21 cellular contexts compared by ENCODE assay signal in the genomic region with DNA sequence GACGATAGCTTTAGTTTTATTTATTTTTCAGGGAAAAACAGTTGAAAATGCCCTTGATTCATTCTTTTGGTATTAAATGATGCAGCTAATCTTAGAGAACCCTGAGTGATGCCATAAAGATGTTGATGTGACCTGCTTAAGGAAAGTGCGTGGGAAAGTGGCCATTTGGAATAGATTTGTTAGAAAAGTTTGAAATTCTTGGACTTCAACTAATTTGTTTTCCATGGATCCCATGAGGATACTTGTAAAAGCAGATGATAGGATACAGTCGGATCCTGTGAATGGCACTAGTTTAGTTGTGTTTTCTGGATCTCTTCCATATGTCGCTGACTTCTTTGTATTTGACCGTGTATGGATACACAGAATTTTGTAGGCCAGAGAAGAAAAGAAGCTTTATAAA.
DNase-seq lines count a peak whose midpoint lies in the region; ATAC-seq and TF ChIP-seq lines count a peak whose summit lies in the region.
"Had no signal": no experiment of that assay in that cellular context is flagged by ENCODE, and none has a peak within 500 bp of the region (broad histone marks: within the 10 kb centered on the region; RNA-seq: fewer than 3 reads in every experiment).

No MANE protein-coding gene starts in this region.

- H3K9me3 ChIP-seq in GM23248 (ENCODE audit: low read depth): no peaks in the 10 kb centered on the region
- no peaks in the 10 kb centered on the region for H3K9me3 ChIP-seq in left ventricle myocardium inferior (replicated peaks)
- H3K9me3 ChIP-seq in PC-9 (ENCODE audit: insufficient read depth, low read depth): no peaks in the 10 kb centered on the region
- H3K9me3 ChIP-seq: ascending aorta, pancreas, Peyer's patch, SK-N-SH, tibial nerve had no signal

- POLR2A ChIA-PET in PC-9 (lab: Charles Lee; ENCODE audit: unreplicated experiment): no interaction called here

- CTCF ChIA-PET in PC-9 (lab: Charles Lee): no interaction called here

- in situ Hi-C loops in GM23248 (cut with MboI): no loop called here

- WGBS in GM23248 (ENCODE audit: low coverage in 1 of 2, low lambda C conversion rate in 2 of 2, missing lambda C conversion rate in 2 of 2), 2 experiments: 93 to 94% methylated on average over 5 of the region's 5 CpGs

- H3K4me3 Mint-ChIP-seq in stimulated activated effector memory CD8-positive, alpha-beta T cell treated with anti-CD3 and anti-CD28 coated beads, Interleukin-12 subunit alpha, Interleukin-12 subunit beta, amount 100 ng/mL, for 72 hours: no peak overlapping the region
- no peak overlapping the region for H3K4me3 Mint-ChIP-seq in activated T-helper 1 cell treated with anti-CD3 and anti-CD28 coated beads, Interleukin-12 subunit alpha, Interleukin-12 subunit beta, Interleukin-2, Interleukin-4 antibody, amounts not matched to agents 30 ng/mL and 10 ng/mL and 1 ng/mL, durations not matched to agents 14 hours and 24 hours and 36 hours
- H3K4me3 Mint-ChIP-seq: activated CD4-positive, alpha-beta T cell treated with anti-CD3 and anti-CD28 coated beads for 36 hours had no signal

- peaks cover 81% of the 10 kb centered on the region for H3K36me3 Mint-ChIP-seq in stimulated activated effector memory CD8-positive, alpha-beta T cell treated with anti-CD3 and anti-CD28 coated beads, Interleukin-12 subunit alpha, Interleukin-12 subunit beta, amount 100 ng/mL, for 72 hours
- H3K36me3 Mint-ChIP-seq in activated T-helper 1 cell treated with anti-CD3 and anti-CD28 coated beads, Interleukin-12 subunit alpha, Interleukin-12 subunit beta, Interleukin-2, Interleukin-4 antibody, amounts not matched to agents 30 ng/mL and 10 ng/mL and 1 ng/mL, durations not matched to agents 14 hours and 24 hours and 36 hours (ENCODE audit: low read depth): peaks cover 24% of the 10 kb centered on the region

- no TSS peak for BruUV-seq in PC-9 (replicated peaks; lab: Mats Ljungman, UMichigan)

- no peak overlapping the region for H2AFZ ChIP-seq in GM23248
- no peak overlapping the region for H2AFZ ChIP-seq in PC-9

- no peak overlapping the region for H3K4me3 ChIP-seq in GM23248
- no peak overlapping the region for H3K4me3 ChIP-seq in left ventricle myocardium inferior
- no peak overlapping the region for H3K4me3 ChIP-seq in PC-9
- H3K4me3 ChIP-seq: ascending aorta, pancreas, Peyer's patch, smooth muscle cell, tibial nerve had no signal

- H3K36me3 ChIP-seq in GM23248 (ENCODE audit: low read depth) (peaks cover 40% of the 10 kb centered on the region), left ventricle myocardium inferior (peaks cover 11% of the 10 kb centered on the region), PC-9 (ENCODE audit: low read depth) (peaks cover 22% of the 10 kb centered on the region; the same call in 1 of the 2 replicates)

- H3K27ac ChIP-seq in GM23248 (no peak overlapping the region), left ventricle myocardium inferior (replicated peaks) (peak overlapping the region; percentile 63), PC-9 (no peak overlapping the region)
- H3K27ac ChIP-seq: KMS-11, pancreas, Peyer's patch had no signal

- H3K9ac ChIP-seq in GM23248: no peak overlapping the region
- H3K9ac ChIP-seq: KMS-11, SK-N-SH had no signal

- intact Hi-C loops in left ventricle myocardium inferior (cut with micrococcal nuclease): loop anchor here (10.0 kb wide), 1 partner anchor 55 kb away; no protein-coding TSS in a partner anchor
- intact Hi-C loops in PC-9 (cut with micrococcal nuclease; ENCODE audit: unreplicated experiment): no loop called here
- intact Hi-C loops in activated T-helper 1 cell treated with anti-CD3 and anti-CD28 coated beads, Interleukin-12 subunit alpha, Interleukin-12 subunit beta, Interleukin-2, Interleukin-4 antibody, amounts not matched to agents 30 ng/mL and 10 ng/mL and 1 ng/mL, durations not matched to agents 14 hours and 24 hours and 36 hours (cut with micrococcal nuclease): loop anchor here (5.0 kb wide), 1 partner anchor 68 kb away; the partner anchor contains the start of gene SEPTIN7

- no peak overlapping the region for H3K4me2 ChIP-seq in GM23248 (ENCODE audit: unreplicated experiment)
- H3K4me2 ChIP-seq in PC-9: no peak overlapping the region
- H3K4me2 ChIP-seq: KMS-11, SK-N-SH, smooth muscle cell had no signal

- no peaks in the 10 kb centered on the region for H3K9me3 Mint-ChIP-seq in stimulated activated effector memory CD8-positive, alpha-beta T cell treated with anti-CD3 and anti-CD28 coated beads, Interleukin-12 subunit alpha, Interleukin-12 subunit beta, amount 100 ng/mL, for 72 hours
- no peaks in the 10 kb centered on the region for H3K9me3 Mint-ChIP-seq in activated T-helper 1 cell treated with anti-CD3 and anti-CD28 coated beads, Interleukin-12 subunit alpha, Interleukin-12 subunit beta, Interleukin-2, Interleukin-4 antibody, amounts not matched to agents 30 ng/mL and 10 ng/mL and 1 ng/mL, durations not matched to agents 14 hours and 24 hours and 36 hours

- peaks cover 95% of the 10 kb centered on the region for H3K79me2 ChIP-seq in GM23248 (ENCODE audit: insufficient read depth)
- H3K79me2 ChIP-seq in PC-9 (ENCODE audit: low read depth): no peaks in the 10 kb centered on the region

- peaks cover 9% of the 10 kb centered on the region for H3K4me1 ChIP-seq in GM23248 (ENCODE audit: insufficient read depth)
- H3K4me1 ChIP-seq in left ventricle myocardium inferior: peaks cover 69% of the 10 kb centered on the region
- no peaks in the 10 kb centered on the region for H3K4me1 ChIP-seq in PC-9 (replicated peaks; ENCODE audit: insufficient read depth)

- H3K27ac Mint-ChIP-seq in stimulated activated effector memory CD8-positive, alpha-beta T cell treated with anti-CD3 and anti-CD28 coated beads, Interleukin-12 subunit alpha, Interleukin-12 subunit beta, amount 100 ng/mL, for 72 hours: peak overlapping the region; percentile 35
- no peak overlapping the region for H3K27ac Mint-ChIP-seq in activated T-helper 1 cell treated with anti-CD3 and anti-CD28 coated beads, Interleukin-12 subunit alpha, Interleukin-12 subunit beta, Interleukin-2, Interleukin-4 antibody, amounts not matched to agents 30 ng/mL and 10 ng/mL and 1 ng/mL, durations not matched to agents 14 hours and 24 hours and 36 hours
- H3K27ac Mint-ChIP-seq: activated CD4-positive, alpha-beta T cell treated with anti-CD3 and anti-CD28 coated beads for 36 hours had no signal

- peaks cover 13% of the 10 kb centered on the region; the same call in 1 of the 2 replicates for H3F3A ChIP-seq in GM23248 (ENCODE audit: insufficient read depth)
- no peaks in the 10 kb centered on the region for H3F3A ChIP-seq in PC-9 (ENCODE audit: insufficient read depth, low read depth)

- H3K9me2 ChIP-seq in GM23248 (ENCODE audit: insufficient read depth) (no peaks in the 10 kb centered on the region), PC-9 (ENCODE audit: insufficient read depth) (no peaks in the 10 kb centered on the region)
- H3K9me2 ChIP-seq: SK-N-SH had no signal

- H3K27me3 ChIP-seq in GM23248 (replicated peaks; ENCODE audit: insufficient read depth) (no peaks in the 10 kb centered on the region), left ventricle myocardium inferior (ENCODE audit: low read depth) (no peaks in the 10 kb centered on the region), PC-9 (ENCODE audit: insufficient read depth, low read depth) (no peaks in the 10 kb centered on the region)
- H3K27me3 ChIP-seq: ascending aorta, pancreas, Peyer's patch, tibial nerve had no signal

- no peak for ATAC-seq in stimulated activated effector memory CD8-positive, alpha-beta T cell treated with anti-CD3 and anti-CD28 coated beads, Interleukin-12 subunit alpha, Interleukin-12 subunit beta, amount 100 ng/mL, for 72 hours
- ATAC-seq: activated CD4-positive, alpha-beta T cell treated with anti-CD3 and anti-CD28 coated beads for 36 hours; esophagus mucosa; HCT116; pancreas had no signal

- H3K4me1 Mint-ChIP-seq in stimulated activated effector memory CD8-positive, alpha-beta T cell treated with anti-CD3 and anti-CD28 coated beads, Interleukin-12 subunit alpha, Interleukin-12 subunit beta, amount 100 ng/mL, for 72 hours: peaks cover 25% of the 10 kb centered on the region
- H3K4me1 Mint-ChIP-seq in activated T-helper 1 cell treated with anti-CD3 and anti-CD28 coated beads, Interleukin-12 subunit alpha, Interleukin-12 subunit beta, Interleukin-2, Interleukin-4 antibody, amounts not matched to agents 30 ng/mL and 10 ng/mL and 1 ng/mL, durations not matched to agents 14 hours and 24 hours and 36 hours (ENCODE audit: low read depth): peaks cover 23% of the 10 kb centered on the region

- H4K20me1 ChIP-seq in GM23248 (ENCODE audit: insufficient read depth): no peaks in the 10 kb centered on the region; the same call in 1 of the 2 replicates
- H4K20me1 ChIP-seq in PC-9 (ENCODE audit: insufficient read depth): peaks cover 4% of the 10 kb centered on the region

- peak; percentile 24 for DNase-seq in GM23248
- DNase-seq in brain pericyte (ENCODE audit: low read depth, low spot score): peak; percentile 70
- DNase-seq in left ventricle myocardium inferior: no peak
- no peak for DNase-seq in stimulated activated effector memory CD8-positive, alpha-beta T cell treated with anti-CD3 and anti-CD28 coated beads, Interleukin-12 subunit alpha, Interleukin-12 subunit beta, amount 100 ng/mL, for 72 hours (ENCODE audit: low spot score in 2 of 2)
- no peak for DNase-seq in NCI-H2081 treated with DMSO at 0.1 percent for 48 hours (lab: John Stamatoyannopoulos, UW)
- DNase-seq in PC-9: no peak
- no peak for DNase-seq in NCI-H2029 (lab: John Stamatoyannopoulos, UW)
- DNase-seq in activated T-helper 1 cell treated with anti-CD3 and anti-CD28 coated beads, Interleukin-12 subunit alpha, Interleukin-12 subunit beta, Interleukin-2, Interleukin-4 antibody, amounts not matched to agents 30 ng/mL and 10 ng/mL and 1 ng/mL, durations not matched to agents 14 hours and 24 hours and 36 hours (ENCODE audit: low spot score): no peak
- DNase-seq: activated CD4-positive, alpha-beta T cell treated with anti-CD3 and anti-CD28 coated beads for 36 hours; left cardiac atrium; NCI-H1092 treated with DMSO at 0.1 percent for 48 hours; NCI-H82; pancreas; Peyer's patch; SK-N-SH had no signal

- no peak for TF ChIP-seq CTCF in left ventricle myocardium inferior (IDR thresholded peaks at IDR 0.05; ENCODE audit: borderline replicate concordance)
- TF ChIP-seq CTCF in PC-9 (conservative IDR thresholded peaks at IDR 0.05): no peak

- H3K27me3 Mint-ChIP-seq in activated T-helper 1 cell treated with anti-CD3 and anti-CD28 coated beads, Interleukin-12 subunit alpha, Interleukin-12 subunit beta, Interleukin-2, Interleukin-4 antibody, amounts not matched to agents 30 ng/mL and 10 ng/mL and 1 ng/mL, durations not matched to agents 14 hours and 24 hours and 36 hours (ENCODE audit: insufficient read depth): no peaks in the 10 kb centered on the region
- H3K27me3 Mint-ChIP-seq: activated CD4-positive, alpha-beta T cell treated with anti-CD3 and anti-CD28 coated beads for 36 hours had no signal

Comparison
In these comparisons a context has a peak if more than half of its experiments do, and no peak if none do; other contexts are left out.
1. DNase-seq: peak in GM23248 (single experiment) and brain pericyte (single experiment); none in left ventricle myocardium inferior (single experiment), stimulated activated effector memory CD8-positive, alpha-beta T cell treated with anti-CD3 and anti-CD28 coated beads, Interleukin-12 subunit alpha, Interleukin-12 subunit beta, amount 100 ng/mL, for 72 hours (0 of 2), NCI-H2081 treated with DMSO at 0.1 percent for 48 hours (single experiment), PC-9 (0 of 2), NCI-H2029 (single experiment) and activated T-helper 1 cell treated with anti-CD3 and anti-CD28 coated beads, Interleukin-12 subunit alpha, Interleukin-12 subunit beta, Interleukin-2, Interleukin-4 antibody, amounts not matched to agents 30 ng/mL and 10 ng/mL and 1 ng/mL, durations not matched to agents 14 hours and 24 hours and 36 hours (single experiment).